In the genomic region with DNA sequence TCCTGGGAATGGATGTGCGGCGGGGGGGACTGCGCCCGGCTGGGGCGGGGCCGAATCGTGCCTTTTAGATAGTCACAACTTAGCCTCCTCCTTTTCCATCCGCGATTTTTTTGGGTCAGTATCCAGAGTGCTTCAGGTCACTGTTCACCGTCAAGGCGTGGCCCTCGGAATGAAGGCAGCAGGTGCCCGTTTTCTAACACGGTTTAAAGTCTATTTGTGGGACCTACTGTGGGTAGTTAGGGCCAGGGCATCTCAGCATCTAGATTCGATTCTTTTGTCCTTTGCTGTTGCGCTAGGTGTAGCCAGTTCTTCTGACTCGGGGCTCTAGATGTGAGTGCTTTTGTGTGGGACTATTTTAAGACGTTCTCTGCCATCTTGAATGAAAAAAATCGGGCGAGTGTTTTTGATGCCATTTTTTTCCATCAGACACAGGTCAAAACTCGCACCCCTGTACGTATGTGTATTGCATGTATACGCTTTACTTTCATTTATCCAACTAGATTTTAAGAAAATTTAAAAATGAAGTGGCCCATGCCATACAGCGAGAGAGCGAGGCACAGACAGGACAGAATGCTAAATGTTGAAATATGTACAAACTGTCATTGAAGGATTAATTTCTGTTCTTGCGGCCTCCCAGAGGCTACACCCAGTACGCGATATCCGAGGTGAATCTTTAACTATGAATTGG, we compare ENCODE assay signal across 8 cellular contexts.
DNase-seq lines count a peak whose midpoint lies in the region; ATAC-seq, FAIRE-seq and TF ChIP-seq lines count a peak whose summit lies in the region.

No MANE protein-coding gene starts in this region.

- ATAC-seq in HG03571 (IDR thresholded peaks at IDR 0.05; ENCODE audit: unreplicated experiment): peak; percentile 2

- H3K36me3 ChIP-seq in NT2/D1 (ENCODE audit: insufficient read depth, insufficient read length, low read length): peaks cover 6% of the 10 kb centered on the region

- H3K9ac ChIP-seq in NT2/D1 (ENCODE audit: insufficient read length, low read depth): peak overlapping the region; percentile 92

- peak; percentile 61 for FAIRE-seq in islet of Langerhans (lab: Jason Lieb, UNC)

- no peaks in the 10 kb centered on the region for H3K9me3 ChIP-seq in NT2/D1 (ENCODE audit: insufficient read depth, low read length)

- H3K4me1 ChIP-seq in NT2/D1 (ENCODE audit: insufficient read depth, insufficient read length): no peaks in the 10 kb centered on the region

- DNase-seq in stimulated activated CD4-positive, alpha-beta T cell treated with anti-CD3 and anti-CD28 coated beads, Interleukin-1b, Interleukin-23, amount 100 ng/mL, for 48 hours: peak; percentile 37
- DNase-seq in stimulated activated CD4-positive, alpha-beta T cell treated with anti-CD3 and anti-CD28 coated beads, Interleukin-15, amount 100 ng/mL, for 24 hours: no peak
- DNase-seq in NT2/D1 (ENCODE audit: low read depth, low spot score) (no peak), astrocyte of the spinal cord (ENCODE audit: low read depth, low spot score) (peak; percentile 80), OCI-M2 (lab: John Stamatoyannopoulos, UW; ENCODE audit: unreplicated experiment) (no peak)
- DNase-seq in stimulated activated CD8-positive, alpha-beta memory T cell treated with anti-CD3 and anti-CD28 coated beads, Interleukin-4, amount 100 ng/mL, for 1 hour (ENCODE audit: low read depth in 2 of 2, low spot score in 1 of 2): peak; percentile 8 to 21

- in situ Hi-C loops in astrocyte of the spinal cord (cut with HindIII; ENCODE audit: low sequenced_read_pairs): no loop called here

- no peaks in the 10 kb centered on the region for H3K27me3 ChIP-seq in NT2/D1 (ENCODE audit: insufficient read depth, insufficient read length)

- TF ChIP-seq CTCF in astrocyte of the spinal cord (IDR thresholded peaks at IDR 0.05; ENCODE audit: low read depth, low read length): no peak

- H3K4me3 ChIP-seq in NT2/D1 (ENCODE audit: insufficient read length, low read depth) (peak overlapping the region; percentile 94), astrocyte of the spinal cord (ENCODE audit: low read depth, low read length) (peak overlapping the region; percentile 88)

Comparison
In these comparisons a context has a peak if more than half of its experiments do, and no peak if none do; other contexts are left out.
1. DNase-seq: peak in stimulated activated CD4-positive, alpha-beta T cell treated with anti-CD3 and anti-CD28 coated beads, Interleukin-1b, Interleukin-23, amount 100 ng/mL, for 48 hours (single experiment), astrocyte of the spinal cord (single experiment) and stimulated activated CD8-positive, alpha-beta memory T cell treated with anti-CD3 and anti-CD28 coated beads, Interleukin-4, amount 100 ng/mL, for 1 hour (2 of 2); none in stimulated activated CD4-positive, alpha-beta T cell treated with anti-CD3 and anti-CD28 coated beads, Interleukin-15, amount 100 ng/mL, for 24 hours (single experiment), NT2/D1 (single experiment) and OCI-M2 (single experiment).